In the genomic region with DNA sequence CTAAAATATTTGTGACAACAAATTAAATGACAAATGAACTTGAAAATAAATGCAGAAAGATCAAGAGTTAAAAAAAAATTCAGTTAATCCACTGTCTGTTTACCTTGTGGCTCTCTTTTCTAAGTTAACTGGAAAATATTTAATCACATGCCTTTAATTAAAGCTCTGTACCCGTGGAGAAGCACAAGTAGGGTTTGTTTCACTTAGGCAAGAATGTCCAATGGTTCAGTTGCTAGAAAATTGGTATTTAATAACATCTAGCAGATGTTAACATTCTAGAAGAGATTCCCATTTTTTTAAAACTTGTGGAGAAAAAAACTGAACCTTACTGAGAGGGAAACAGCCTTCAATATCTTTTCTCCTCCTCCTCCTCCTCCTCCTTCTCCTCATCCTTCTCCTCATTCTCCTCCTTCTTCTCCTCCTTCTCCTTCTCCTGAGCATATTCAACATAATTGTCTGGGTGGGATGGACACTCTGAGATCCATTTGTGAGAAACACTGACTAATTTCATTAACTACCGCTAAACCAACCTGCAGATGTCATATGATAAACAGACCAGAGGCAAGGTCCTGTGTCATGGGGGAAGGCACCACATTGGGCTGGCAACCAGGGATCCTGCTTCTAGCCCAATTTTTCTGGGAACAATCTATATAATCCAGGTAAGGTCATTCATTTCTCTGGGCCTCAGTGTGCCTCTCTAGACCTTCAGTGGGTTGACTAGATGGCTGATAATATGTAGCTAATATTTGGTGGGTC, we compare ENCODE assay signal across 22 cellular contexts. TPM values are rescaled to one million over a fixed set of nuclear protein-coding genes. Genes with fewer than 3 reads are reported as not detected.
DNase-seq lines count a peak whose midpoint lies in the region; ATAC-seq and FAIRE-seq lines count a peak whose summit lies in the region.
"Had no signal": no experiment of that assay in that cellular context is flagged by ENCODE, and none has a peak within 500 bp of the region (broad histone marks: within the 10 kb centered on the region; RNA-seq: fewer than 3 reads in every experiment).

No MANE protein-coding gene starts in this region.

- H3K4me1 Mint-ChIP-seq in activated naive CD8-positive, alpha-beta T cell treated with anti-CD3 and anti-CD28 coated beads, Interleukin-2, amount 50 U/mL, for 24 hours: peaks cover 14% of the 10 kb centered on the region

- no peaks in the 10 kb centered on the region for H3K27me3 Mint-ChIP-seq in activated naive CD8-positive, alpha-beta T cell treated with anti-CD3 and anti-CD28 coated beads, Interleukin-2, amount 50 U/mL, for 24 hours
- H3K27me3 Mint-ChIP-seq: CD4-positive, CD25-positive, alpha-beta regulatory T cell had no signal

- H3K36me3 Mint-ChIP-seq in activated naive CD8-positive, alpha-beta T cell treated with anti-CD3 and anti-CD28 coated beads, Interleukin-2, amount 50 U/mL, for 24 hours (ENCODE audit: low read depth): no peaks in the 10 kb centered on the region

- H3K9me3 Mint-ChIP-seq in activated naive CD8-positive, alpha-beta T cell treated with anti-CD3 and anti-CD28 coated beads, Interleukin-2, amount 50 U/mL, for 24 hours: no peaks in the 10 kb centered on the region

- peak; percentile 70 for FAIRE-seq in endometrium (lab: Jason Lieb, UNC)
- FAIRE-seq: D721Med, H1, RCC 7860 had no signal

- peak; percentile 27 for DNase-seq in NCI-H2171 treated with DMSO at 0.1 percent for 48 hours (lab: John Stamatoyannopoulos, UW)
- DNase-seq in NCI-H2171 (lab: John Stamatoyannopoulos, UW): no peak
- peak; percentile 77 for DNase-seq in SK-N-DZ (ENCODE audit: low spot score)
- no peak for DNase-seq in sciatic nerve (ENCODE audit: low spot score)
- no peak for DNase-seq in activated naive CD8-positive, alpha-beta T cell treated with anti-CD3 and anti-CD28 coated beads, Interleukin-2, amount 50 U/mL, for 24 hours
- DNase-seq in cerebellar nuclear complex (lab: John Stamatoyannopoulos, UW): no peak
- DNase-seq: ACHN; CD4-positive, CD25-positive, alpha-beta regulatory T cell; HCEC 1CT; Karpas-422; NCI-H1092; NCI-H1436; NCI-H187; NCI-H2081 treated with DMSO at 0.1 percent for 48 hours; NCI-H524; NCI-H774; SIG-M5 had no signal

- peak; percentile 65 for ATAC-seq in sciatic nerve
- ATAC-seq in activated naive CD8-positive, alpha-beta T cell treated with anti-CD3 and anti-CD28 coated beads, Interleukin-2, amount 50 U/mL, for 24 hours: no peak
- no peak for ATAC-seq in GM18519 (IDR thresholded peaks at IDR 0.05; ENCODE audit: low FRiP score, unreplicated experiment)

- intact Hi-C loops in sciatic nerve (cut with DNase I): loop anchor here (2.0 kb wide), 1 partner anchor 57 kb away; no protein-coding TSS in a partner anchor

- no peak overlapping the region for H3K4me3 Mint-ChIP-seq in activated naive CD8-positive, alpha-beta T cell treated with anti-CD3 and anti-CD28 coated beads, Interleukin-2, amount 50 U/mL, for 24 hours
- H3K4me3 Mint-ChIP-seq: CD4-positive, CD25-positive, alpha-beta regulatory T cell had no signal

- H3K27ac Mint-ChIP-seq in activated naive CD8-positive, alpha-beta T cell treated with anti-CD3 and anti-CD28 coated beads, Interleukin-2, amount 50 U/mL, for 24 hours: no peak overlapping the region

RNA-seq across cellular contexts. Expression of gene AKIRIN2, which starts 44.1 kb away (rescaled TPM):
- 38.7 and 57.0 TPM in 2 replicates for polyA plus RNA-seq in SK-N-DZ (2014; cell fraction: cytosol; rRNA removed)
- polyA plus RNA-seq in SK-N-DZ (2014; cell fraction: nucleus; rRNA removed): 21.6 and 37.7 TPM in 2 replicates
- 49.0 TPM for total RNA-seq in sciatic nerve

Comparison
In these comparisons a context has a peak if more than half of its experiments do, and no peak if none do; other contexts are left out.
1. DNase-seq: peak in NCI-H2171 treated with DMSO at 0.1 percent for 48 hours (single experiment) and SK-N-DZ (single experiment); none in NCI-H2171 (single experiment), sciatic nerve (single experiment), activated naive CD8-positive, alpha-beta T cell treated with anti-CD3 and anti-CD28 coated beads, Interleukin-2, amount 50 U/mL, for 24 hours (single experiment) and cerebellar nuclear complex (0 of 2).